32 cellular contexts compared by ENCODE assay signal in the genomic region with DNA sequence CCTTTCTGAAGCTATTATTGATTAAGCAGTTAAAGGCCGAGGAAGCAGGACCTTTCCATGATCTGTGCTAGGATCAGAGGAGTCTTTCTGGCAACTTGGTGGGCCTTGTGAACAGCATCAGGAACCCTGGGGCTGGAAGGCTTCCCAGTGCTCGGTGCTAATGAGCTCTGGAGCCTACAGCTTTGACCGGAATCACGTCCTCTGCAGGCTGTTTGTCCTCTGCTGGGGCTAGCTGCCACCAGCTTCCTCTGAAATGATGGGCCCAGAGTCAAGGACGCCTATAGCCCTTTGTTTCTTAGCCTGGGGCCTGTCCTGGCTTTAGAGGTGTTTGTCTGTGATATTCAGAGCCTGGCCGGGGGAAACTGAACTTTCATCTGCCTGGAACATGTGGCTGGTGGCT.
"Had no signal": no experiment of that assay in that cellular context is flagged by ENCODE, and none has a peak within 500 bp of the region (broad histone marks: within the 10 kb centered on the region; RNA-seq: fewer than 3 reads in every experiment).

No MANE protein-coding gene starts in this region.

- H3K4me1 ChIP-seq: SJCRH30 had no signal

- H3K27ac Mint-ChIP-seq: activated CD4-positive, alpha-beta T cell treated with anti-CD3 and anti-CD28 coated beads, Interleukin-2, amount 10 ng/mL, durations not matched to agents 24 days and 14 days; activated CD8-positive, alpha-beta T cell treated with anti-CD3 and anti-CD28 coated beads for 36 hours; activated naive CD8-positive, alpha-beta T cell treated with anti-CD3 and anti-CD28 coated beads for 36 hours; activated T-cell treated with anti-CD3 and anti-CD28 coated beads, Interleukin-2, amount 50 U/mL, for 72 hours; activated T-helper 17 cell treated with anti-CD3 and anti-CD28 coated beads, Interleukin-2, amount 50 U/mL, for 72 hours had no signal

- H3K4me3 ChIP-seq: cardiac muscle cell, SJCRH30, SK-N-MC had no signal

- H3K36me3 Mint-ChIP-seq: activated naive CD8-positive, alpha-beta T cell treated with anti-CD3 and anti-CD28 coated beads for 36 hours had no signal

- ATAC-seq: activated CD8-positive, alpha-beta T cell treated with anti-CD3 and anti-CD28 coated beads for 36 hours; activated T-cell treated with anti-CD3 and anti-CD28 coated beads, Interleukin-2, amount 50 U/mL, for 72 hours; activated T-helper 17 cell treated with anti-CD3 and anti-CD28 coated beads, Interleukin-2, amount 50 U/mL, for 72 hours had no signal

- H3K36me3 ChIP-seq: cardiac muscle cell, SJCRH30 had no signal

- H3K4me1 Mint-ChIP-seq: activated CD4-positive, alpha-beta T cell treated with anti-CD3 and anti-CD28 coated beads, Interleukin-2, amount 10 ng/mL, durations not matched to agents 24 days and 14 days; activated naive CD8-positive, alpha-beta T cell treated with anti-CD3 and anti-CD28 coated beads for 36 hours; activated T-helper 17 cell treated with anti-CD3 and anti-CD28 coated beads, Interleukin-2, amount 50 U/mL, for 72 hours; central memory CD8-positive, alpha-beta T cell had no signal

- H3K4me3 Mint-ChIP-seq: activated CD4-positive, alpha-beta T cell treated with anti-CD3 and anti-CD28 coated beads, Interleukin-2, amount 10 ng/mL, durations not matched to agents 24 days and 14 days; activated CD8-positive, alpha-beta T cell treated with anti-CD3 and anti-CD28 coated beads for 36 hours; activated naive CD8-positive, alpha-beta T cell treated with anti-CD3 and anti-CD28 coated beads for 36 hours; activated T-cell treated with anti-CD3 and anti-CD28 coated beads, Interleukin-2, amount 50 U/mL, for 72 hours; activated T-helper 17 cell treated with anti-CD3 and anti-CD28 coated beads, Interleukin-2, amount 50 U/mL, for 72 hours; central memory CD8-positive, alpha-beta T cell had no signal

- H3K27ac ChIP-seq: cardiac muscle cell, SJCRH30, SK-N-MC, VCaP had no signal

- H3K27me3 ChIP-seq: cardiac muscle cell, SJCRH30 had no signal

- DNase-seq: activated CD4-positive, alpha-beta T cell treated with anti-CD3 and anti-CD28 coated beads for 1 hour; activated CD4-positive, alpha-beta T cell treated with anti-CD3 and anti-CD28 coated beads, Interleukin-2, amount 10 ng/mL, durations not matched to agents 24 days and 14 days; activated CD4-positive, alpha-beta T cell treated with anti-CD3 and anti-CD28 coated beads, Interleukin-2, amount 50 U/mL, for 4 hours; activated CD4-positive, CD25-positive, alpha-beta regulatory T cell; activated CD8-positive, alpha-beta T cell treated with anti-CD3 and anti-CD28 coated beads for 36 hours; activated effector memory CD4-positive, alpha-beta T cell treated with anti-CD3 and anti-CD28 coated beads, Interleukin-2, amount 50 U/mL, for 16 hours; activated naive CD4-positive, alpha-beta T cell; activated naive CD4-positive, alpha-beta T cell treated with anti-CD3 and anti-CD28 coated beads, Interleukin-2, amount 50 U/mL, for 16 hours; activated naive CD8-positive, alpha-beta T cell treated with anti-CD3 and anti-CD28 coated beads for 36 hours; activated T-cell treated with anti-CD3 and anti-CD28 coated beads, Interleukin-2, amount 50 U/mL, for 1 hour; activated T-cell treated with anti-CD3 and anti-CD28 coated beads, Interleukin-2, amount 50 U/mL, for 72 hours; amniotic stem cell; aorta; Karpas-422; NCI-H1105; NCI-H1417 treated with DMSO at 0.1 percent for 48 hours; NCI-H187 treated with DMSO at 0.1 percent for 48 hours; NCI-H2081; NCI-H2171 treated with DMSO at 0.1 percent for 48 hours; NCI-H226; NCI-H524 treated with DMSO at 0.1 percent for 48 hours; OCI-M1; SHP77; SJCRH30; T-helper 1 cell; T-helper 2 cell; T-helper 9 cell had no signal

- H3K27me3 Mint-ChIP-seq: activated CD4-positive, alpha-beta T cell treated with anti-CD3 and anti-CD28 coated beads, Interleukin-2, amount 10 ng/mL, durations not matched to agents 24 days and 14 days; central memory CD8-positive, alpha-beta T cell had no signal

- H3K9me3 ChIP-seq: SJCRH30 had no signal

- H3K9me3 Mint-ChIP-seq: activated CD4-positive, alpha-beta T cell treated with anti-CD3 and anti-CD28 coated beads, Interleukin-2, amount 10 ng/mL, durations not matched to agents 24 days and 14 days; activated CD8-positive, alpha-beta T cell treated with anti-CD3 and anti-CD28 coated beads for 36 hours; activated naive CD8-positive, alpha-beta T cell treated with anti-CD3 and anti-CD28 coated beads for 36 hours had no signal
